Comparison of ENCODE assay signal across 2 cellular contexts in genomic region chr2:135798275-135798705, GRCh38.
TF ChIP-seq lines count a peak whose summit lies in the region.

No MANE protein-coding gene starts in this region.

TF ChIP-seq in IMR-90, 13 proteins besides CTCF, POLR2A, EP300 and RAD21:
- TF ChIP-seq MXI1 (IDR thresholded peaks at IDR 0.05; ENCODE audit: borderline replicate concordance, low read depth, low read length), result no peak
- TF ChIP-seq NFE2L2 (IDR thresholded peaks at IDR 0.05; ENCODE audit: low read depth, low read length), result no peak
- no peak for TF ChIP-seq MAFK (IDR thresholded peaks at IDR 0.05; ENCODE audit: low read depth, low read length)
- no peak for TF ChIP-seq RCOR1 (IDR thresholded peaks at IDR 0.05; ENCODE audit: insufficient replicate concordance, low read length)
- TF ChIP-seq SMC3 (IDR thresholded peaks at IDR 0.05; ENCODE audit: low read depth, low read length), result no peak
- TF ChIP-seq USF2 (IDR thresholded peaks at IDR 0.05; ENCODE audit: low read depth, low read length), result no peak
- TF ChIP-seq MAZ (IDR thresholded peaks at IDR 0.05; ENCODE audit: borderline replicate concordance, low read depth, low read length), result no peak
- no peak for TF ChIP-seq ELK1 (IDR thresholded peaks at IDR 0.05; ENCODE audit: borderline replicate concordance, low read depth, low read length)
- no peak for TF ChIP-seq BHLHE40 (IDR thresholded peaks at IDR 0.05; ENCODE audit: low read depth, low read length)
- TF ChIP-seq CHD1 (IDR thresholded peaks at IDR 0.05; ENCODE audit: low read depth, low read length), result no peak
- TF ChIP-seq RFX5 (IDR thresholded peaks at IDR 0.05; ENCODE audit: low read depth, low read length), result no peak
- TF ChIP-seq CEBPB (IDR thresholded peaks at IDR 0.05; ENCODE audit: low read depth, low read length), result no peak
- no peak for TF ChIP-seq FOS (IDR thresholded peaks at IDR 0.05; ENCODE audit: low read depth, low read length)

TF ChIP-seq in GM12878, 131 proteins besides CTCF, POLR2A, EP300 and RAD21:
- TF ChIP-seq CHD1 (IDR thresholded peaks at IDR 0.05; ENCODE audit: low read depth, low read length) (no peak), E2F8 (IDR thresholded peaks at IDR 0.05; ENCODE audit: low read depth, partially characterized antibody) (no peak), IRF5 (IDR thresholded peaks at IDR 0.05; ENCODE audit: borderline replicate concordance) (no peak), ZBTB33 (IDR thresholded peaks at IDR 0.05) (no peak), ZNF687 (IDR thresholded peaks at IDR 0.05) (no peak), BACH1 (IDR thresholded peaks at IDR 0.05; ENCODE audit: borderline replicate concordance) (no peak), CHD4 (IDR thresholded peaks at IDR 0.05) (no peak), NRF1 (conservative IDR thresholded peaks at IDR 0.05; ENCODE audit: low read depth, low read length) (no peak), ATF7 (IDR thresholded peaks at IDR 0.05; ENCODE audit: low read depth) (no peak), RB1 (IDR thresholded peaks at IDR 0.05; ENCODE audit: borderline replicate concordance) (no peak), SREBF2 (IDR thresholded peaks at IDR 0.05; ENCODE audit: low read length) (no peak), KLF5 (IDR thresholded peaks at IDR 0.05; ENCODE audit: partially characterized antibody) (no peak), CHD2 (IDR thresholded peaks at IDR 0.05; ENCODE audit: borderline replicate concordance, low read depth, low read length) (no peak), RELB (IDR thresholded peaks at IDR 0.05; ENCODE audit: low read depth) (no peak), PRDM15 (CRISPR knock-in tag; IDR thresholded peaks at IDR 0.05) (no peak)
TF ChIP-seq in GM12878: peak in this region for 0.
